ENCODE assay signal across 9 cellular contexts in the genomic region with DNA sequence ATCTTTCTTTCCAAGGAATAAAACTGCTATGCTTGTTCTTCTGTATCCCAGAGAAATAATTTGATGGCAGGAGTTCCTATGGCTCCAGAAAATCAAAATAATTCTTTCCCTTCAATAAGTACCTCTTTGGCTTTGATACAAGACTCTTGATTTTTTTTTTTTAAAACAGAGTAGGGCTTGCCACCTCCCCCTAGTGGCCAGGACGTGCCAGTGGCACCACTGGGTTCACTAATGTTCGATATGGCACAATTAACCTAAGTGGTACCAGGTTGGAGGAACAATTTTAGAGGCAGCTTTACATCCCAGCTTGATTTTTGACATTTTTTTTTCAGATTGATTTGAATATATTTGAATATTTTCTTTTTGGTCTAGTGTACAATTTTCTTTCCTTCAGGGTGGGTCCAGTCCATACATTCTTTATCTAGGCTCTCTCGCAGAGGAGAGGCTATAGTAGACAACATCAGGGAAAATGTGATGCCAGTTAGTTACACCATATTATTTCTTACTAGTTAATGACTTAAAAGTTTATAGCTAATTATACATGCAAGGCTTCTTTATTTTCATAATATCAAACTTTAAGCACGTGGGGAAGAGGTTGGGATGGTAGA.
A peak's percentile ranks its signal among the peaks of the same experiment; 100 is the strongest.
DNase-seq lines count a peak whose midpoint lies in the region; ATAC-seq and TF ChIP-seq lines count a peak whose summit lies in the region.
"Had no signal": no experiment of that assay in that cellular context is flagged by ENCODE, and none has a peak within 500 bp of the region (broad histone marks: within the 10 kb centered on the region; RNA-seq: fewer than 3 reads in every experiment).

No MANE protein-coding gene starts in this region.

- H3K27me3 Mint-ChIP-seq in progenitor cell of endocrine pancreas = no peaks in the 10 kb centered on the region

- peaks cover 3% of the 10 kb centered on the region for H3K4me1 Mint-ChIP-seq in progenitor cell of endocrine pancreas (ENCODE audit: low read depth)

- H3K9me3 Mint-ChIP-seq in progenitor cell of endocrine pancreas (ENCODE audit: low read depth) = peaks cover 3% of the 10 kb centered on the region

- H3K27me3 ChIP-seq in BE2C (no peaks in the 10 kb centered on the region), esophagus squamous epithelium (no peaks in the 10 kb centered on the region)
- H3K27me3 ChIP-seq: SJSA1 had no signal

- no peak for TF ChIP-seq POLR2A in esophagus squamous epithelium (IDR thresholded peaks at IDR 0.05)

- no peak overlapping the region for H3K4me3 Mint-ChIP-seq in progenitor cell of endocrine pancreas (ENCODE audit: low read depth)

- intact Hi-C loops in esophagus squamous epithelium (cut with DNase I) = no loop called here

- no peak overlapping the region for H3K27ac ChIP-seq in esophagus squamous epithelium
- H3K27ac ChIP-seq: SJSA1 had no signal

- peak; percentile 61 for DNase-seq in BE2C
- peak; percentile 6 for DNase-seq in NCI-H460 (ENCODE audit: extremely low read depth, low read depth)
- DNase-seq in activated CD8-positive, alpha-beta memory T cell treated with anti-CD3 and anti-CD28 coated beads for 24 hours = peak; percentile 61
- no peak for DNase-seq in esophagus squamous epithelium (lab: John Stamatoyannopoulos, UW)
- DNase-seq in progenitor cell of endocrine pancreas (ENCODE audit: low spot score, unreplicated experiment) = no peak
- no peak for DNase-seq in dedifferentiated amniotic fluid mesenchymal stem cell (ENCODE audit: extremely low spot score)

- H3K36me3 Mint-ChIP-seq in progenitor cell of endocrine pancreas (ENCODE audit: insufficient read depth) = no peaks in the 10 kb centered on the region

- H3K4me3 ChIP-seq in BE2C (ENCODE audit: low read depth, low read length) (no peak overlapping the region), esophagus squamous epithelium (no peak overlapping the region)
- H3K4me3 ChIP-seq: SJSA1 had no signal

- no peak overlapping the region for H3K27ac Mint-ChIP-seq in progenitor cell of endocrine pancreas

- TF ChIP-seq CTCF in BE2C (IDR thresholded peaks at IDR 0.05; ENCODE audit: low read depth, low read length) (peak; percentile 98), esophagus squamous epithelium (IDR thresholded peaks at IDR 0.05) (peak; percentile 33 to 76 (median 48)), progenitor cell of endocrine pancreas (IDR thresholded peaks at IDR 0.05; ENCODE audit: unreplicated experiment) (peak; percentile 87)

- H3K36me3 ChIP-seq in BE2C (no peaks in the 10 kb centered on the region), esophagus squamous epithelium (no peaks in the 10 kb centered on the region)
- H3K36me3 ChIP-seq: SJSA1 had no signal

- no peaks in the 10 kb centered on the region for H3K9me3 ChIP-seq in BE2C
- H3K9me3 ChIP-seq in esophagus squamous epithelium = no peaks in the 10 kb centered on the region
- H3K9me3 ChIP-seq: SJSA1 had no signal

- 50 to 51% methylated on average over 4 of the region's 4 CpGs for WGBS in esophagus squamous epithelium, 2 donors

- H3K4me1 ChIP-seq in BE2C = no peaks in the 10 kb centered on the region
- no peaks in the 10 kb centered on the region for H3K4me1 ChIP-seq in esophagus squamous epithelium
- H3K4me1 ChIP-seq: SJSA1 had no signal

- ATAC-seq in GM18861 (IDR thresholded peaks at IDR 0.05; ENCODE audit: unreplicated experiment) (peak; percentile 91), HG02973 (IDR thresholded peaks at IDR 0.05; ENCODE audit: unreplicated experiment) (peak; percentile 98)

Comparison
In these comparisons a context has a peak if more than half of its experiments do, and no peak if none do; other contexts are left out.
1. DNase-seq: peak in BE2C (single experiment), NCI-H460 (single experiment) and activated CD8-positive, alpha-beta memory T cell treated with anti-CD3 and anti-CD28 coated beads for 24 hours (single experiment); none in esophagus squamous epithelium (single experiment), progenitor cell of endocrine pancreas (single experiment) and dedifferentiated amniotic fluid mesenchymal stem cell (single experiment).
2. CTCF ChIP-seq: peak in every context shown above with its lines; median percentile 98 in BE2C; 87 in progenitor cell of endocrine pancreas; 48 in esophagus squamous epithelium.